Comparison of ENCODE assay signal across 14 cellular contexts in the genomic region with DNA sequence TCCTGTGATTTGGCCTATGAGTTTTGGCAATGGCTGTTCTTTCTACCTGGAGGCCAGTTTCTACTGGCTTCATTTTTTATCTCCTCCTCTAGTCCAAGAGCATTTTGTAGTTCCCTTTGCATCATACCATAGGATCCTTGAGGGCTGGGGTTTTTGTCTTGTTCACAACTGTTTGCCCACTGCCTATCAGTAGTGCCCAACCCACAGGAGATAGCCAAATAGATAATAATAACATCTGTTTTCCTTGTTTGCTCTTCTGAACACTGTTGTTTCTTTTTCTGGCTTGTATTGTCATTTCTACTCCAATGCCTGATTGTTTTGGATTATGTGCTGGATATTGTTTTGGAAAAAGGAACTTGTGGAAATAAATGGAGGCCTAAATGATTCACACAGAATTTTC. TPM values are rescaled to one million over a fixed set of nuclear protein-coding genes. Genes with fewer than 3 reads are reported as not detected.
DNase-seq lines count a peak whose midpoint lies in the region; ATAC-seq and TF ChIP-seq lines count a peak whose summit lies in the region.
"Had no signal": no experiment of that assay in that cellular context is flagged by ENCODE, and none has a peak within 500 bp of the region (broad histone marks: within the 10 kb centered on the region; RNA-seq: fewer than 3 reads in every experiment).

No MANE protein-coding gene starts in this region.

- H3K4me3 ChIP-seq in SK-N-SH (ENCODE audit: low read depth in 2 of 2, low read length in 1 of 2) (peak overlapping the region in 1 of 2 experiments; percentile 35; a peak in 2 of 4 replicates), epithelial cell of proximal tubule (ENCODE audit: low read depth, low read length) (peak overlapping the region; percentile 4)
- H3K4me3 ChIP-seq: coronary artery, thoracic aorta had no signal

- H3K4me2 ChIP-seq in SK-N-SH, result peak overlapping the region; percentile 94

- no peaks in the 10 kb centered on the region for H3F3A ChIP-seq in SK-N-SH (replicated peaks; ENCODE audit: insufficient read depth)

- peak overlapping the region; percentile 88 for H2AFZ ChIP-seq in SK-N-SH (ENCODE audit: low read depth)

- peaks cover 83% of the 10 kb centered on the region for H3K79me2 ChIP-seq in SK-N-SH (ENCODE audit: insufficient read depth)

- TF ChIP-seq CTCF in SK-N-SH (IDR thresholded peaks at IDR 0.05) (no peak), epithelial cell of proximal tubule (conservative IDR thresholded peaks at IDR 0.05; ENCODE audit: low read depth, low read length) (no peak)

- peaks cover 45% of the 10 kb centered on the region for H3K4me1 Mint-ChIP-seq in stimulated activated naive CD8-positive, alpha-beta T cell treated with anti-CD3 and anti-CD28 coated beads, Interleukin-15, Interleukin-2, amounts not matched to agents 100 ng/mL and 50 ng/mL, for 24 hours (ENCODE audit: low read depth)

- H3K27ac ChIP-seq in SK-N-SH (ENCODE audit: low read depth in 2 of 2, low read length in 1 of 2), result peak overlapping the region; percentile 42 to 80
- H3K27ac ChIP-seq: coronary artery, thoracic aorta had no signal

- CTCF ChIA-PET in SK-N-SH (lab: Yijun Ruan, JAX), result no interaction called here

- H3K9ac ChIP-seq in SK-N-SH, result peak overlapping the region; percentile 13; the same call in 1 of the 2 replicates

- H3K4me1 ChIP-seq in SK-N-SH (ENCODE audit: control insufficient read depth in 1 of 2, insufficient read depth in 2 of 2, low read depth in 1 of 2, low read length in 1 of 2), result peaks cover 18 to 28% of the 10 kb centered on the region in 2 experiments; a peak in 3 of 4 replicates

- TF ChIP-seq EP300 in SK-N-SH (IDR thresholded peaks at IDR 0.05; ENCODE audit: borderline replicate concordance in 1 of 2, low read depth in 1 of 2, low read length in 1 of 2), result no peak

- H3K36me3 Mint-ChIP-seq in stimulated activated naive CD8-positive, alpha-beta T cell treated with anti-CD3 and anti-CD28 coated beads, Interleukin-15, Interleukin-2, amounts not matched to agents 100 ng/mL and 50 ng/mL, for 24 hours (ENCODE audit: low read depth), result peaks cover 66% of the 10 kb centered on the region

- H3K9me3 Mint-ChIP-seq in stimulated activated naive CD8-positive, alpha-beta T cell treated with anti-CD3 and anti-CD28 coated beads, Interleukin-15, Interleukin-2, amounts not matched to agents 100 ng/mL and 50 ng/mL, for 24 hours, result no peaks in the 10 kb centered on the region

- peak overlapping the region; percentile 27 for H3K4me3 Mint-ChIP-seq in stimulated activated naive CD8-positive, alpha-beta T cell treated with anti-CD3 and anti-CD28 coated beads, Interleukin-15, Interleukin-2, amounts not matched to agents 100 ng/mL and 50 ng/mL, for 24 hours

- H3K27ac Mint-ChIP-seq in stimulated activated naive CD8-positive, alpha-beta T cell treated with anti-CD3 and anti-CD28 coated beads, Interleukin-15, Interleukin-2, amounts not matched to agents 100 ng/mL and 50 ng/mL, for 24 hours, result no peak overlapping the region

- TF ChIP-seq RAD21 in SK-N-SH (IDR thresholded peaks at IDR 0.05; ENCODE audit: low read length), result no peak

- intact Hi-C loops in posterior cingulate gyrus (cut with DNase I), result no loop called here

- no peaks in the 10 kb centered on the region for H3K9me3 ChIP-seq in SK-N-SH
- H3K9me3 ChIP-seq: thoracic aorta had no signal

- POLR2A ChIA-PET in SK-N-SH (lab: Yijun Ruan, JAX), result no interaction called here

- H3K9me2 ChIP-seq in SK-N-SH, result no peaks in the 10 kb centered on the region

- no peak for ATAC-seq in stimulated activated naive CD8-positive, alpha-beta T cell treated with anti-CD3 and anti-CD28 coated beads, Interleukin-15, Interleukin-2, amounts not matched to agents 100 U/mL and 50 U/mL, for 24 hours
- ATAC-seq: HCT116 had no signal

- H3K27me3 Mint-ChIP-seq in stimulated activated naive CD8-positive, alpha-beta T cell treated with anti-CD3 and anti-CD28 coated beads, Interleukin-15, Interleukin-2, amounts not matched to agents 100 ng/mL and 50 ng/mL, for 24 hours, result no peaks in the 10 kb centered on the region

- H3K36me3 ChIP-seq in SK-N-SH (replicated peaks in 1 of 2; ENCODE audit: control insufficient read depth in 1 of 2, insufficient read depth in 2 of 2, low read length in 1 of 2), result peaks cover 7 to 19% of the 10 kb centered on the region in 2 experiments
- H3K36me3 ChIP-seq: thoracic aorta had no signal

- H3K27me3 ChIP-seq in SK-N-SH (ENCODE audit: insufficient read depth), result no peaks in the 10 kb centered on the region

- no peak for DNase-seq in stimulated activated naive CD8-positive, alpha-beta T cell treated with anti-CD3 and anti-CD28 coated beads, Interleukin-15, Interleukin-2, amounts not matched to agents 100 U/mL and 50 U/mL, for 24 hours
- DNase-seq in SK-N-SH, result peak; percentile 4
- no peak for DNase-seq in epithelial cell of proximal tubule (ENCODE audit: low read depth)
- DNase-seq in posterior cingulate gyrus, result no peak
- DNase-seq in activated gamma-delta T cell (lab: John Stamatoyannopoulos, UW), result no peak
- no peak for DNase-seq in NCI-H524 (lab: John Stamatoyannopoulos, UW)
- DNase-seq in dedifferentiated amniotic fluid mesenchymal stem cell (ENCODE audit: extremely low spot score), result no peak
- DNase-seq: activated CD8-positive, alpha-beta memory T cell treated with anti-CD3 and anti-CD28 coated beads, Interleukin-2, amount 50 U/mL, for 4 hours; DMS53; stimulated activated CD4-positive, alpha-beta T cell treated with anti-CD3 and anti-CD28 coated beads, Interleukin-2, amount 100 ng/mL, for 48 hours had no signal

- H4K20me1 ChIP-seq in SK-N-SH (ENCODE audit: insufficient read depth), result peaks cover 9% of the 10 kb centered on the region; the same call in 1 of the 2 replicates

TF ChIP-seq in SK-N-SH, 30 proteins besides CTCF, POLR2A, EP300 and RAD21:
- TF ChIP-seq GATA2 (CRISPR knock-in tag; IDR thresholded peaks at IDR 0.05) (0 out of 2 replicates have a peak, but pooled peaks have one; percentile 36), YY1 (IDR thresholded peaks at IDR 0.05; ENCODE audit: low read depth) (no peak)

RNA-seq across cellular contexts. Expression of a gene that starts 3.4 kb away (rescaled TPM):
- 20.8 and 22.3 TPM in 2 replicates for polyA plus RNA-seq in SK-N-SH (2012; rRNA removed)
- 30.9 and 34.5 TPM in 2 replicates for polyA plus RNA-seq in SK-N-SH (2012; cell fraction: cytosol; rRNA removed)
- 9.5 and 24.2 TPM in 2 replicates for polyA plus RNA-seq in SK-N-SH (2012; cell fraction: nucleus; rRNA removed)
- 127 and 141 TPM in 2 replicates for total RNA-seq in epithelial cell of proximal tubule
